Comparison of ENCODE assay signal across 17 cellular contexts in genomic region chr14:73234029-73234428, GRCh38. TPM values are rescaled to one million over a fixed set of nuclear protein-coding genes. Genes with fewer than 3 reads are reported as not detected.
DNase-seq lines count a peak whose midpoint lies in the region; ATAC-seq, FAIRE-seq and TF ChIP-seq lines count a peak whose summit lies in the region.
"Had no signal": no experiment of that assay in that cellular context is flagged by ENCODE, and none has a peak within 500 bp of the region (broad histone marks: within the 10 kb centered on the region; RNA-seq: fewer than 3 reads in every experiment).

No MANE protein-coding gene starts in this region.

- peak overlapping the region; percentile 58 for H3K27ac Mint-ChIP-seq in neural progenitor cell
- no peak overlapping the region for H3K27ac Mint-ChIP-seq in activated T-helper 17 cell treated with anti-CD3 and anti-CD28 coated beads, Interleukin-2, amount 50 U/mL, for 72 hours
- H3K27ac Mint-ChIP-seq: CD14-positive monocyte; CD8-positive, alpha-beta T cell had no signal

- no peak for TF ChIP-seq RAD21 in K562 (CRISPR knock-in tag; conservative IDR thresholded peaks at IDR 0.05 in 1 of 2, IDR thresholded peaks at IDR 0.05 in 1 of 2)

- no TSS peak for BruUV-seq in K562 (replicated peaks; lab: Mats Ljungman, UMichigan)

- intact Hi-C loops in K562 (cut with micrococcal nuclease) = no loop called here

- H3K9me3 ChIP-seq in K562 (replicated peaks; ENCODE audit: control insufficient read depth, insufficient read depth, low read depth, low read length) = no peaks in the 10 kb centered on the region
- no peaks in the 10 kb centered on the region for H3K9me3 ChIP-seq in neural progenitor cell (ENCODE audit: low read depth)

- FAIRE-seq in H54 (lab: Jason Lieb, UNC) = no peak
- FAIRE-seq in K562 (lab: Jason Lieb, UNC) = no peak
- FAIRE-seq: A204.1 had no signal

- TF ChIP-seq CTCF in K562 (IDR thresholded peaks at IDR 0.05 in 2 of 3, conservative IDR thresholded peaks at IDR 0.05 in 1 of 3; ENCODE audit: insufficient read depth in 2 of 3, low read depth in 1 of 3, low read length in 3 of 3) = no peak
- no peak for TF ChIP-seq CTCF in neural progenitor cell (IDR thresholded peaks at IDR 0.05)

- peaks cover 2% of the 10 kb centered on the region for H3K9me3 Mint-ChIP-seq in neural progenitor cell
- H3K9me3 Mint-ChIP-seq in activated T-helper 17 cell treated with anti-CD3 and anti-CD28 coated beads, Interleukin-2, amount 50 U/mL, for 72 hours = no peaks in the 10 kb centered on the region
- H3K9me3 Mint-ChIP-seq: CD8-positive, alpha-beta T cell had no signal

- CTCF ChIA-PET in K562 (lab: Yijun Ruan, JAX; ENCODE audit: low intra/inter-chr PET ratio) = no interaction called here

- POLR2A ChIA-PET in K562 (lab: Yijun Ruan, JAX) = no interaction called here

- TF ChIP-seq EP300 in K562 (IDR thresholded peaks at IDR 0.05; ENCODE audit: low read length) = no peak

- in situ Hi-C loops in K562 (cut with MboI) = loop anchor here (10.0 kb wide), 1 partner anchor 719 kb away; no protein-coding TSS in a partner anchor

- H3K9me1 ChIP-seq in K562 (ENCODE audit: control insufficient read depth, insufficient read depth, low read length) = peaks cover 2% of the 10 kb centered on the region

- H3K36me3 ChIP-seq in K562 (ENCODE audit: control insufficient read depth, insufficient read depth, low read length) (no peaks in the 10 kb centered on the region), neural progenitor cell (no peaks in the 10 kb centered on the region)

- H3K4me3 Mint-ChIP-seq in neural progenitor cell = no peak overlapping the region
- no peak overlapping the region for H3K4me3 Mint-ChIP-seq in activated T-helper 17 cell treated with anti-CD3 and anti-CD28 coated beads, Interleukin-2, amount 50 U/mL, for 72 hours
- H3K4me3 Mint-ChIP-seq: CD8-positive, alpha-beta T cell had no signal

- TF ChIP-seq POLR2A in H54 (IDR thresholded peaks at IDR 0.05; ENCODE audit: low read depth, low read length) = no peak
- no peak for TF ChIP-seq POLR2A in K562 (conservative IDR thresholded peaks at IDR 0.05)

- no peak overlapping the region for H3K4me2 ChIP-seq in K562 (ENCODE audit: insufficient read depth, low read length)
- no peak overlapping the region for H3K4me2 ChIP-seq in neural progenitor cell

- DNase-seq in H54 (ENCODE audit: insufficient read length, low spot score) = peak; percentile 7
- no peak for DNase-seq in K562 (ENCODE audit: extremely low read depth in 1 of 4, low spot score in 3 of 4)
- no peak for DNase-seq in neural progenitor cell (ENCODE audit: low spot score)
- no peak for DNase-seq in HuH-7 (ENCODE audit: low spot score)
- DNase-seq in GM19240 (ENCODE audit: insufficient read length, low spot score) = no peak
- DNase-seq: CD8-positive, alpha-beta T cell; COR-L47; DND-41; GF-D8; GM23248; KBM-7 had no signal

- no peak overlapping the region for H3K4me3 ChIP-seq in K562
- no peak overlapping the region for H3K4me3 ChIP-seq in neural progenitor cell
- H3K4me3 ChIP-seq: GM23248 had no signal

- H4K20me1 ChIP-seq in K562 (replicated peaks; ENCODE audit: control insufficient read depth, insufficient read depth, low read length) (0 out of 2 replicates have a peak, but pooled peaks cover 4% of the 10 kb centered on the region), neural progenitor cell (ENCODE audit: low read depth) (peaks cover 3% of the 10 kb centered on the region)

- H3K4me1 Mint-ChIP-seq in neural progenitor cell = peaks cover 50% of the 10 kb centered on the region
- H3K4me1 Mint-ChIP-seq in activated T-helper 17 cell treated with anti-CD3 and anti-CD28 coated beads, Interleukin-2, amount 50 U/mL, for 72 hours = peaks cover 4% of the 10 kb centered on the region

- H3K27ac ChIP-seq in K562 (ENCODE audit: extremely low read depth, low read depth, low read length) (no peak overlapping the region), neural progenitor cell (no peak overlapping the region)
- H3K27ac ChIP-seq: GM23248, HL-60 had no signal

- H3K27me3 ChIP-seq in K562 (ENCODE audit: control insufficient read depth in 2 of 2, insufficient read depth in 2 of 2, low read length in 2 of 2) (peaks cover 34 to 63% of the 10 kb centered on the region in 2 experiments), neural progenitor cell (peaks cover 33% of the 10 kb centered on the region)

- peaks cover 30% of the 10 kb centered on the region for H3K27me3 Mint-ChIP-seq in neural progenitor cell (ENCODE audit: insufficient read depth, low read depth)
- H3K27me3 Mint-ChIP-seq in activated T-helper 17 cell treated with anti-CD3 and anti-CD28 coated beads, Interleukin-2, amount 50 U/mL, for 72 hours = peaks cover 40% of the 10 kb centered on the region

- H2AFZ ChIP-seq in K562 (ENCODE audit: low read depth, low read length) (no peak overlapping the region), neural progenitor cell (replicated peaks) (no peak overlapping the region)
- H2AFZ ChIP-seq: GM23248 had no signal

- H3K79me2 ChIP-seq in K562 (ENCODE audit: control insufficient read depth, insufficient read depth, low read length) (no peaks in the 10 kb centered on the region), neural progenitor cell (ENCODE audit: low read depth) (peaks cover 9% of the 10 kb centered on the region)

- peaks cover 40% of the 10 kb centered on the region for H3F3A ChIP-seq in neural progenitor cell (ENCODE audit: low read depth)

- ATAC-seq in K562 = no peak
- no peak for ATAC-seq in GM21786 (IDR thresholded peaks at IDR 0.05; ENCODE audit: unreplicated experiment)
- no peak for ATAC-seq in activated T-helper 17 cell treated with anti-CD3 and anti-CD28 coated beads, Interleukin-2, amount 50 U/mL, for 72 hours (replicated peaks)
- ATAC-seq: CD8-positive, alpha-beta T cell; HCT116 had no signal

- H3K4me1 ChIP-seq in K562 (replicated peaks in 1 of 2; ENCODE audit: control insufficient read depth in 2 of 2, insufficient read depth in 2 of 2, low read length in 2 of 2) = peaks cover 5 to 24% of the 10 kb centered on the region in 2 experiments; a peak in 4 of 5 replicates
- peaks cover 64% of the 10 kb centered on the region for H3K4me1 ChIP-seq in neural progenitor cell

- 2% methylated on average over 5 of the region's 5 CpGs for WGBS in K562 (ENCODE audit: insufficient coverage, low coverage, missing lambda C conversion rate)

- H3K36me3 Mint-ChIP-seq in neural progenitor cell = no peaks in the 10 kb centered on the region
- peaks cover 7% of the 10 kb centered on the region for H3K36me3 Mint-ChIP-seq in activated T-helper 17 cell treated with anti-CD3 and anti-CD28 coated beads, Interleukin-2, amount 50 U/mL, for 72 hours (ENCODE audit: low read depth)

- H3K9ac ChIP-seq in K562 (ENCODE audit: insufficient read depth in 1 of 2, low read depth in 2 of 2, low read length in 2 of 2) (no peak overlapping the region), neural progenitor cell (no peak overlapping the region)
- H3K9ac ChIP-seq: GM23248 had no signal

TF ChIP-seq in K562, 482 proteins besides CTCF, POLR2A, EP300 and RAD21 (continues in another document):
- TF ChIP-seq YBX1 (IDR thresholded peaks at IDR 0.05) (no peak), ZNF253 (CRISPR knock-in tag; conservative IDR thresholded peaks at IDR 0.05) (no peak), ZNF449 (CRISPR knock-in tag; IDR thresholded peaks at IDR 0.05) (no peak), ZFP36 (IDR thresholded peaks at IDR 0.05; ENCODE audit: low read depth, low read length, partially characterized antibody) (peak; percentile 50), EZH2 (IDR thresholded peaks at IDR 0.05; ENCODE audit: borderline replicate concordance, low read depth, low read length) (no peak), NFIC (IDR thresholded peaks at IDR 0.05) (peak; percentile 29; the same call in 1 of the 2 replicates), ZNF124 (CRISPR knock-in tag; IDR thresholded peaks at IDR 0.05) (no peak), TCF7L2 (IDR thresholded peaks at IDR 0.05; ENCODE audit: low read depth, low read length) (no peak), ZNF282 (CRISPR knock-in tag; IDR thresholded peaks at IDR 0.05) (no peak)

RNA-seq across cellular contexts. Expression of gene PAPLN, which starts 3.3 kb away (rescaled TPM):
- total RNA-seq in K562 (2011; cell fraction: chromatin; rRNA removed; ENCODE audit: low replicate concordance) = 34.7 and 36.1 TPM in 2 replicates
- total RNA-seq in K562 (2011; cell fraction: nucleolus; rRNA removed) = 21.0 and 22.8 TPM in 2 replicates
- total RNA-seq in K562 (2011; cell fraction: nucleoplasm; rRNA removed) = 23.0 and 23.8 TPM in 2 replicates
- total RNA-seq in K562 (2014; rRNA removed) (1.3 and 1.7 TPM in 2 replicates), K562 (2014; rRNA removed; fragmentation: Illumina TruSeq; extraction: Trizol) (1.2 and 1.4 TPM in 2 replicates), K562 (2015; rRNA removed; fragmentation: Illumina TruSeq; extraction: Trizol) (1.2 TPM in 2 replicates), K562 (2021) (2.2 and 2.9 TPM in 2 replicates), neural progenitor cell (ENCODE audit: low replicate concordance) (17.3 and 23.7 TPM in 2 replicates)
- polyA plus RNA-seq in K562 (2011; rRNA removed) (2.9 and 4.2 TPM in 2 replicates), K562 (2014; fragmentation: Illumina TruSeq; extraction: Trizol) (1.7 and 2.2 TPM in 2 replicates), K562 (2014; fragmentation: Nextera tagmentation; extraction: Ambion mirVana) (under 1 TPM; 0.43 to 0.56 TPM), K562 (2014; rRNA removed) (3.5 and 5.5 TPM in 2 replicates)
- polyA plus RNA-seq in K562 (2011; cell fraction: cytosol; rRNA removed) = 1.4 and 2.2 TPM in 2 replicates
- polyA plus RNA-seq in K562 (2011; cell fraction: nucleus; rRNA removed) = 20.9 and 24.5 TPM in 2 replicates
- polyA plus RNA-seq in K562 (2012) = 2.8 and 5.5 TPM in 2 replicates
- polyA minus RNA-seq in K562 (2011; rRNA and poly(A)+ RNA removed) = 0.95 and 1.7 TPM in 2 replicates
- 0.55 and 1.8 TPM in 2 replicates for polyA minus RNA-seq in K562 (2011; cell fraction: cytosol; rRNA and poly(A)+ RNA removed)
- 6.7 and 8.3 TPM in 2 replicates for polyA minus RNA-seq in K562 (2011; cell fraction: nucleus; rRNA and poly(A)+ RNA removed)
- 1 to 10 TPM in 1 of 2 donors, under 1 TPM in 1; 0.19 to 1.1 TPM for total RNA-seq in activated T-helper 17 cell treated with anti-CD3 and anti-CD28 coated beads, Interleukin-2, amount 50 U/mL, for 72 hours
- total RNA-seq: CD8-positive, alpha-beta T cell had no signal
